ENCODE assay signal across 9 cellular contexts in genomic region chr6:4625557-4625956, GRCh38.
"Had no signal": no experiment of that assay in that cellular context is flagged by ENCODE, and none has a peak within 500 bp of the region (broad histone marks: within the 10 kb centered on the region; RNA-seq: fewer than 3 reads in every experiment).

No MANE protein-coding gene starts in this region.

- H3K9me3 ChIP-seq: HAP-1 had no signal

- H3K4me2 ChIP-seq: GM23338, KMS-11 had no signal

- H3K4me1 ChIP-seq: HAP-1 had no signal

- H3K9ac ChIP-seq: KMS-11 had no signal

- DNase-seq: H7, HFFc6, Karpas-422, KBM-7 had no signal

- H3K36me3 ChIP-seq: HAP-1 had no signal

- FAIRE-seq: HTR-8/SVneo had no signal

- ATAC-seq: GM23338, HCT116 had no signal

- H3K27ac ChIP-seq: KMS-11 had no signal

- H3K4me3 ChIP-seq: GM23338, HAP-1 had no signal

- H2AFZ ChIP-seq: GM23338 had no signal
